9 cellular contexts compared by ENCODE assay signal in the genomic region with DNA sequence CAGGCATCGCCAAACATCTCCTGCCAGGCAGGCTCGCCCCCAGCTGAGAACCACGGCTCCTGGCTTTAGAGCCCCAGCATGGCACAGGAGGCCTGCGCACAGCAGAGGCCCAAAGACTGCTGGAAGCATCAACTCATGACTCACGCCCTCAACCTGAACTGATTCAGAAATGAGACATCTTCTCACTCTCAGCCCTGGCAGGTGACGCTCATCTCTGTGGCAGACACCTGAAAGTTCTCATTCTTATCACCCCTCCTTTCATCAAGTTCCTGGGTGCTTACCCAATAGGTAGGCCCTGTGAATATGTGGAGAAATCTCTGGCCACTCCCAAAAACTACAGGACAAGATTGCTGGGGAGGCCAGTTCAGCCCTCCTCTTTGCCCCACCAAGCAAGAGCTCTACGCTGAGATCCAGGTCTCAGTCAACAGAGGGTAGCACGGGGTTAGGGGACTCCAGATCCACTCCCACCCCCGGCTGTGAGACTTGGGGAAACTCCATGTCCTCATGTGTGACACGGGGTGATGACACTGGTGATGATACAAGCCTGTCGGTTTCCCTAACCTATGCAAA. TPM values are rescaled to one million over a fixed set of nuclear protein-coding genes. Genes with fewer than 3 reads are reported as not detected.
DNase-seq lines count a peak whose midpoint lies in the region; ATAC-seq and TF ChIP-seq lines count a peak whose summit lies in the region.
"Had no signal": no experiment of that assay in that cellular context is flagged by ENCODE, and none has a peak within 500 bp of the region (broad histone marks: within the 10 kb centered on the region; RNA-seq: fewer than 3 reads in every experiment).

No MANE protein-coding gene starts in this region.

- ATAC-seq in HG03108 (IDR thresholded peaks at IDR 0.05; ENCODE audit: unreplicated experiment) (peak; percentile 57), foreskin keratinocyte (peak; percentile 97)
- ATAC-seq in stimulated activated naive CD8-positive, alpha-beta T cell treated with anti-CD3 and anti-CD28 coated beads, Interleukin-15, Interleukin-2, amounts not matched to agents 100 U/mL and 50 U/mL, for 24 hours, result peak; percentile 85
- ATAC-seq: Panc1 had no signal

- peaks cover 5% of the 10 kb centered on the region for H3K4me1 ChIP-seq in foreskin keratinocyte

- peak; percentile 31 for TF ChIP-seq CTCF in foreskin keratinocyte (conservative IDR thresholded peaks at IDR 0.05)

- no peaks in the 10 kb centered on the region for H3K27me3 ChIP-seq in foreskin keratinocyte

- TF ChIP-seq POLR2A in GM19099 (IDR thresholded peaks at IDR 0.05; ENCODE audit: extremely low read depth, insufficient read length, low read depth), result peak; percentile 35

- peak overlapping the region; percentile 93 for H3K27ac ChIP-seq in foreskin keratinocyte

- peak; percentile 64 for DNase-seq in activated CD4-positive, alpha-beta T cell treated with anti-CD3 and anti-CD28 coated beads, Interleukin-2, amount 50 U/mL, for 1 hour
- DNase-seq in foreskin keratinocyte (peak; percentile 92 to 96), RKO (ENCODE audit: low spot score) (no peak), cerebellar nuclear complex (lab: John Stamatoyannopoulos, UW) (no peak), superior temporal gyrus (ENCODE audit: extremely low spot score) (no peak)
- DNase-seq in stimulated activated naive CD8-positive, alpha-beta T cell treated with anti-CD3 and anti-CD28 coated beads, Interleukin-15, Interleukin-2, amounts not matched to agents 100 U/mL and 50 U/mL, for 24 hours, result peak; percentile 80

RNA-seq across cellular contexts. Expression of a gene that starts 11.3 kb away (rescaled TPM):
- total RNA-seq in foreskin keratinocyte, result under 0.01 TPM in 1 of 2 replicates, not detected in the other
- polyA plus RNA-seq in foreskin keratinocyte, result under 0.01 TPM in 1 of 2 replicates, not detected in the other

Comparison
In these comparisons a context has a peak if more than half of its experiments do, and no peak if none do; other contexts are left out.
1. DNase-seq: peak in activated CD4-positive, alpha-beta T cell treated with anti-CD3 and anti-CD28 coated beads, Interleukin-2, amount 50 U/mL, for 1 hour (single experiment), foreskin keratinocyte (2 of 2) and stimulated activated naive CD8-positive, alpha-beta T cell treated with anti-CD3 and anti-CD28 coated beads, Interleukin-15, Interleukin-2, amounts not matched to agents 100 U/mL and 50 U/mL, for 24 hours (single experiment); none in RKO (single experiment), cerebellar nuclear complex (0 of 2) and superior temporal gyrus (single experiment).
2. Peak in every context shown above with its lines, with median percentiles within 50 percentile points of each other: ATAC-seq.